Comparison of ENCODE assay signal across 18 cellular contexts in genomic region chr6:79789843-79790242, GRCh38.
A peak's percentile ranks its signal among the peaks of the same experiment; 100 is the strongest.
DNase-seq lines count a peak whose midpoint lies in the region; ATAC-seq and TF ChIP-seq lines count a peak whose summit lies in the region.
"Had no signal": no experiment of that assay in that cellular context is flagged by ENCODE, and none has a peak within 500 bp of the region (broad histone marks: within the 10 kb centered on the region; RNA-seq: fewer than 3 reads in every experiment).

No MANE protein-coding gene starts in this region.

- H3K4me3 Mint-ChIP-seq in CD8-positive, alpha-beta T cell: no peak overlapping the region
- H3K4me3 Mint-ChIP-seq: B cell; CD4-positive, alpha-beta memory T cell; H9 had no signal

- no peak overlapping the region for H3K18ac ChIP-seq in mesenchymal stem cell (ENCODE audit: low read depth in 1 of 2, low read length in 2 of 2)

- H2BK15ac ChIP-seq in mesenchymal stem cell (ENCODE audit: low read depth, poor library complexity, severe bottlenecking): no peak overlapping the region

- H3K36me3 Mint-ChIP-seq in CD8-positive, alpha-beta T cell: no peaks in the 10 kb centered on the region
- H3K36me3 Mint-ChIP-seq: CD4-positive, alpha-beta memory T cell had no signal

- H3K79me1 ChIP-seq in mesenchymal stem cell (replicated peaks; ENCODE audit: low read length, poor library complexity, severe bottlenecking): no peaks in the 10 kb centered on the region

- no peak overlapping the region for H2AFZ ChIP-seq in mesenchymal stem cell (ENCODE audit: low read depth, low read length)

- H3K27me3 ChIP-seq in body of pancreas (no peaks in the 10 kb centered on the region), mesenchymal stem cell (ENCODE audit: control insufficient read depth in 1 of 2, insufficient read depth in 1 of 2, low read length in 2 of 2) (no peaks in the 10 kb centered on the region), aorta (ENCODE audit: control insufficient read depth in 1 of 2, insufficient read depth in 2 of 2, low read length in 1 of 2) (no peaks in the 10 kb centered on the region)
- no peaks in the 10 kb centered on the region for H3K27me3 ChIP-seq in CD8-positive, alpha-beta T cell (ENCODE audit: insufficient read depth, low read length)

- no peaks in the 10 kb centered on the region for H3K9me3 Mint-ChIP-seq in CD8-positive, alpha-beta T cell
- H3K9me3 Mint-ChIP-seq: CD4-positive, alpha-beta memory T cell; H9 had no signal

- H3K4ac ChIP-seq in mesenchymal stem cell (ENCODE audit: low read depth in 1 of 2, low read length in 2 of 2): no peak overlapping the region

- POLR2A ChIA-PET in CD8-positive, alpha-beta T cell (lab: Charles Lee): interaction anchor here (0.6 kb wide), 1 partner anchor 30 kb away, joined by 3 read pairs; no protein-coding TSS in a partner anchor

- no peaks in the 10 kb centered on the region for H3K4me1 ChIP-seq in body of pancreas
- H3K4me1 ChIP-seq in mesenchymal stem cell (ENCODE audit: control insufficient read depth, insufficient read depth, low read depth, low read length): peaks cover 1% of the 10 kb centered on the region
- no peaks in the 10 kb centered on the region for H3K4me1 ChIP-seq in CD8-positive, alpha-beta T cell (ENCODE audit: insufficient read depth, low read length)
- no peaks in the 10 kb centered on the region for H3K4me1 ChIP-seq in aorta (ENCODE audit: control insufficient read depth in 1 of 2, insufficient read depth in 2 of 2, low read length in 2 of 2)

- H3K4me3 ChIP-seq in body of pancreas (no peak overlapping the region), mesenchymal stem cell (ENCODE audit: insufficient read depth in 1 of 2, low read depth in 1 of 2, low read length in 2 of 2) (no peak overlapping the region), aorta (ENCODE audit: low read length in 2 of 2) (no peak overlapping the region)
- no peak overlapping the region for H3K4me3 ChIP-seq in CD8-positive, alpha-beta T cell (ENCODE audit: low read depth, low read length)

- H2BK120ac ChIP-seq in mesenchymal stem cell (ENCODE audit: low read depth, low read length): no peak overlapping the region

- DNase-seq in ACHN (peak; percentile 14), OCI-M1 (lab: John Stamatoyannopoulos, UW) (peak; percentile 90), body of pancreas (no peak), mesenchymal stem cell (no peak), aorta (no peak), NCI-H2081 (lab: John Stamatoyannopoulos, UW) (no peak)
- DNase-seq in CD8-positive, alpha-beta T cell: no peak
- DNase-seq: 8988T; C1 segment of cervical spinal cord; CD4-positive, alpha-beta memory T cell; COR-L47; DMS153; DMS79 treated with DMSO at 0.1 percent for 48 hours; EL; GOT3; H9 had no signal

- H4K91ac ChIP-seq in mesenchymal stem cell (ENCODE audit: low read length): no peak overlapping the region

- H2BK5ac ChIP-seq in mesenchymal stem cell (ENCODE audit: low read depth, low read length, poor library complexity, severe bottlenecking): no peak overlapping the region

- no peak for TF ChIP-seq CTCF in body of pancreas (IDR thresholded peaks at IDR 0.05)
- no peak for TF ChIP-seq CTCF in CD8-positive, alpha-beta T cell (IDR thresholded peaks at IDR 0.05)

- H3K9me3 ChIP-seq in body of pancreas (no peaks in the 10 kb centered on the region), mesenchymal stem cell (ENCODE audit: control insufficient read depth, low read length) (no peaks in the 10 kb centered on the region), aorta (ENCODE audit: control insufficient read depth, low read length) (no peaks in the 10 kb centered on the region)
- no peaks in the 10 kb centered on the region for H3K9me3 ChIP-seq in CD8-positive, alpha-beta T cell (ENCODE audit: low read length)

- no peaks in the 10 kb centered on the region for H3K4me1 Mint-ChIP-seq in CD8-positive, alpha-beta T cell (ENCODE audit: low read depth)
- H3K4me1 Mint-ChIP-seq: B cell; CD4-positive, alpha-beta memory T cell; H9 had no signal

- no peak overlapping the region for H3K27ac Mint-ChIP-seq in CD8-positive, alpha-beta T cell
- H3K27ac Mint-ChIP-seq: B cell; CD4-positive, alpha-beta memory T cell had no signal

- H3K27ac ChIP-seq in body of pancreas (no peak overlapping the region), mesenchymal stem cell (ENCODE audit: low read length, poor library complexity, severe bottlenecking) (peak overlapping the region; percentile 69), aorta (ENCODE audit: low read depth in 1 of 2, low read length in 2 of 2) (no peak overlapping the region)
- H3K27ac ChIP-seq in CD8-positive, alpha-beta T cell (ENCODE audit: low read depth, low read length): no peak overlapping the region

- in situ Hi-C loops in ACHN (cut with HindIII; ENCODE audit: low pct_ligation_motif_present, low pct_unique_long_range_greater_than_20kb, low sequenced_read_pairs): no loop called here

- ATAC-seq in body of pancreas (peak; percentile 24), GM21526 (IDR thresholded peaks at IDR 0.05; ENCODE audit: low FRiP score, unreplicated experiment) (no peak), aorta (ENCODE audit: low FRiP score) (no peak)
- no peak for ATAC-seq in CD8-positive, alpha-beta T cell

- no peaks in the 10 kb centered on the region for H3K36me3 ChIP-seq in body of pancreas (replicated peaks in 1 of 2; ENCODE audit: insufficient read depth in 1 of 2, low read depth in 2 of 2)
- no peaks in the 10 kb centered on the region for H3K36me3 ChIP-seq in mesenchymal stem cell (ENCODE audit: control insufficient read depth in 1 of 2, insufficient read depth in 2 of 2, low read depth in 1 of 2, low read length in 2 of 2)
- H3K36me3 ChIP-seq in CD8-positive, alpha-beta T cell (ENCODE audit: insufficient read depth, low read length): no peaks in the 10 kb centered on the region
- H3K36me3 ChIP-seq in aorta (ENCODE audit: control insufficient read depth in 1 of 2, insufficient read depth in 2 of 2, low read length in 1 of 2): no peaks in the 10 kb centered on the region

- H3K14ac ChIP-seq in mesenchymal stem cell (ENCODE audit: low read length in 2 of 2): no peak overlapping the region

- no peak overlapping the region for H3K23ac ChIP-seq in mesenchymal stem cell (ENCODE audit: low read length in 2 of 2)

- H4K8ac ChIP-seq in mesenchymal stem cell (ENCODE audit: low read length): no peak overlapping the region

- peaks cover 5% of the 10 kb centered on the region for H3K27me3 Mint-ChIP-seq in CD8-positive, alpha-beta T cell (ENCODE audit: low read depth)

- 56 to 71% methylated on average over 4 of the region's 4 CpGs for WGBS in body of pancreas, 2 donors
- WGBS in mesenchymal stem cell: 92% methylated on average over 4 of the region's 4 CpGs
- WGBS in aorta, 2 donors: 77 to 82% methylated on average over 4 of the region's 4 CpGs

- intact Hi-C loops in body of pancreas (cut with DNase I) (no loop called here), aorta (cut with DNase I) (no loop called here)
- intact Hi-C loops in CD8-positive, alpha-beta T cell (cut with DNase I, micrococcal nuclease): no loop called here

- no peak overlapping the region for H2AK5ac ChIP-seq in mesenchymal stem cell (ENCODE audit: low read length, severe bottlenecking)

- no peak overlapping the region for H2BK12ac ChIP-seq in mesenchymal stem cell (ENCODE audit: low read length in 2 of 2)

- TF ChIP-seq POLR2A in body of pancreas (IDR thresholded peaks at IDR 0.05): no peak

- H3K4me2 ChIP-seq in mesenchymal stem cell (ENCODE audit: low read length, poor library complexity, severe bottlenecking): no peak overlapping the region

- no peak overlapping the region for H3K9ac ChIP-seq in mesenchymal stem cell (ENCODE audit: low read length)

- CTCF ChIA-PET in CD8-positive, alpha-beta T cell (lab: Charles Lee): interaction anchor here (1.8 kb wide), 1 partner anchor 11 kb away, joined by 7 read pairs; no protein-coding TSS in a partner anchor

Comparison
In these comparisons a context has a peak if more than half of its experiments do, and no peak if none do; other contexts are left out.
1. DNase-seq: peak in ACHN (single experiment) and OCI-M1 (single experiment); none in body of pancreas (0 of 4), mesenchymal stem cell (single experiment), CD8-positive, alpha-beta T cell (0 of 7), aorta (0 of 2) and NCI-H2081 (0 of 2).